ENCODE assay signal across 9 cellular contexts in the genomic region with DNA sequence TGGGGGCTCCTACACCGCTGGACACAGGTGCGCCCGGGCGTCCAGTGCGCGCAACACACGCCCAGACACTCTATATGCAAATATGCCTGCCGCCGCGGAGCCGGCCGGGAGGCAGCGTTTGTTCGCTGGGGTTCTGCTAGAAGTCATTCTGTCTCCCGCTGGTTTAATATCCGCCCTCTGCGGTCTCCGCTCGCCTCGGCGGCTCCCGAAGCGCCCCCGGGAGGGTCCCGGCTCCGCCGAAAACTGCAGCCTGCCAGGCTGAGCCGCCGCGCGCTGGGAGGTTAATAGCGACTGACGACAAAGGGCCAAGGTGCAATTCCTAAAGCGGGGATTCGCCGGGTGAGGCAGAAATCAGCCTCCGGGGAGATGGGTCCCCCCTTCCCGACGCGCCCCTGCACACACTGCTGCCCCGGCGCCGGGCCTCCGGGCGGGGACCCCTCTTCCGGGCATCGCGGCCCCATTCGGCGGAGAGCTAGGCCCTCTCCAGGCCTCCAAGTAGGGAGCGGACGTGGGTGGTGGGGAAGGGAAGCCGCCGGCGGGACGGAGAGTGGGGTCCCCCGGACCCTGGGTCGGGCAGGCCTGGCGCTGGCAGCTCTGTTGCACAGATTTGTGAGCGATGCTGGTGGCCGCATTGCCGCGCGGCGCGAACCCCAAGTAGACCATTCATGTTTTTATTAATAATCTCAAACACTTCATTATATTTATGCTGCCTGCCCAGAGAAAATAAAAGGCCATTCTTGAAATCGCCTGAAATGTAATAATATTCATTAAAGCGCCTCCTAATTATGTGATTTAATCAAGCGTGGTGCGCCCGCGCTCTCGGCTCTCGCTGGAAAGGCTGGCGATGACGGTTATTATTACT. TPM values are rescaled to one million over a fixed set of nuclear protein-coding genes. Genes with fewer than 3 reads are reported as not detected.
DNase-seq lines count a peak whose midpoint lies in the region; ATAC-seq and TF ChIP-seq lines count a peak whose summit lies in the region.
"Had no signal": no experiment of that assay in that cellular context is flagged by ENCODE, and none has a peak within 500 bp of the region (broad histone marks: within the 10 kb centered on the region; RNA-seq: fewer than 3 reads in every experiment).

No MANE protein-coding gene starts in this region.

- H3K9me3 ChIP-seq in right cardiac atrium (ENCODE audit: control insufficient read depth, low read length), result no peaks in the 10 kb centered on the region
- no peaks in the 10 kb centered on the region for H3K9me3 ChIP-seq in thoracic aorta
- H3K9me3 ChIP-seq in vagina, result no peaks in the 10 kb centered on the region

- H3K27ac ChIP-seq in right cardiac atrium (ENCODE audit: low read length) (no peak overlapping the region), thoracic aorta (no peak overlapping the region), vagina (no peak overlapping the region)
- H3K27ac ChIP-seq: parathyroid adenoma had no signal

- peak overlapping the region; percentile 6 for H3K4me3 ChIP-seq in right cardiac atrium (ENCODE audit: low read length)
- H3K4me3 ChIP-seq in thoracic aorta, result peak overlapping the region; percentile 2
- H3K4me3 ChIP-seq in vagina, result no peak overlapping the region

- WGBS in right cardiac atrium, result 3% methylated on average over 76 of the region's 76 CpGs

- ATAC-seq in GM21526 (IDR thresholded peaks at IDR 0.05; ENCODE audit: low FRiP score, unreplicated experiment), result peak; percentile 57
- no peak for ATAC-seq in right cardiac atrium
- ATAC-seq in thoracic aorta (ENCODE audit: insufficient number of reproducible peaks, low FRiP score, low read depth), result no peak
- ATAC-seq in GM21717 (IDR thresholded peaks at IDR 0.05; ENCODE audit: unreplicated experiment), result no peak

- no peaks in the 10 kb centered on the region for H3K36me3 ChIP-seq in thoracic aorta
- no peaks in the 10 kb centered on the region for H3K36me3 ChIP-seq in vagina

- peak; percentile 91 for DNase-seq in Daoy (ENCODE audit: low read depth)
- peak; percentile 24 for DNase-seq in NCI-H345 treated with DMSO at 0.1 percent for 48 hours (lab: John Stamatoyannopoulos, UW; ENCODE audit: unreplicated experiment)
- no peak for DNase-seq in right cardiac atrium
- DNase-seq in thoracic aorta (ENCODE audit: low spot score), result no peak
- no peak for DNase-seq in CD1c-positive myeloid dendritic cell (ENCODE audit: extremely low spot score)
- DNase-seq in vagina (ENCODE audit: extremely low spot score in 2 of 2), result no peak

- H3K4me1 ChIP-seq in right cardiac atrium (ENCODE audit: control insufficient read depth, insufficient read depth, low read length) (no peaks in the 10 kb centered on the region), thoracic aorta (ENCODE audit: control insufficient read depth in 1 of 2, low read depth in 2 of 2) (peaks cover 15 to 25% of the 10 kb centered on the region in 2 donors), vagina (peaks cover 23% of the 10 kb centered on the region)
- H3K4me1 ChIP-seq: parathyroid adenoma had no signal

- intact Hi-C loops in right cardiac atrium (cut with DNase I) (no loop called here), vagina (cut with DNase I) (no loop called here)

- no peaks in the 10 kb centered on the region for H3K27me3 ChIP-seq in right cardiac atrium (ENCODE audit: control insufficient read depth, insufficient read depth)
- H3K27me3 ChIP-seq in thoracic aorta (replicated peaks; ENCODE audit: insufficient read depth), result peaks cover 30% of the 10 kb centered on the region
- H3K27me3 ChIP-seq in vagina, result peaks cover 33% of the 10 kb centered on the region

- TF ChIP-seq CTCF in thoracic aorta (IDR thresholded peaks at IDR 0.05), result no peak
- no peak for TF ChIP-seq CTCF in vagina (IDR thresholded peaks at IDR 0.05)

- TF ChIP-seq POLR2A in vagina (IDR thresholded peaks at IDR 0.05), result no peak

RNA-seq across cellular contexts. Expression of a gene that starts 9.1 kb away (rescaled TPM):
- total RNA-seq in Daoy (2014; rRNA removed; shearing (Covaris generic)), result 1.4 and 3.5 TPM in 2 replicates
- total RNA-seq in right cardiac atrium (under 1 TPM in 2 of 4 donors, not detected in 2; 0.11 to 0.35 TPM), thoracic aorta (under 1 TPM in 1 of 2 donors, not detected in 1; 0.27 TPM), vagina (0.98 TPM)
- polyA plus RNA-seq in right cardiac atrium, result 0.16 TPM

Comparison
In these comparisons a context has a peak if more than half of its experiments do, and no peak if none do; other contexts are left out.
1. DNase-seq: peak in Daoy (single experiment) and NCI-H345 treated with DMSO at 0.1 percent for 48 hours (single experiment); none in right cardiac atrium (0 of 3), thoracic aorta (single experiment), CD1c-positive myeloid dendritic cell (single experiment) and vagina (0 of 2).
2. H3K4me3 ChIP-seq: peak in right cardiac atrium (single experiment) and thoracic aorta (single experiment); none in vagina (0 of 2).